ENCODE assay signal across 8 cellular contexts in the genomic region with DNA sequence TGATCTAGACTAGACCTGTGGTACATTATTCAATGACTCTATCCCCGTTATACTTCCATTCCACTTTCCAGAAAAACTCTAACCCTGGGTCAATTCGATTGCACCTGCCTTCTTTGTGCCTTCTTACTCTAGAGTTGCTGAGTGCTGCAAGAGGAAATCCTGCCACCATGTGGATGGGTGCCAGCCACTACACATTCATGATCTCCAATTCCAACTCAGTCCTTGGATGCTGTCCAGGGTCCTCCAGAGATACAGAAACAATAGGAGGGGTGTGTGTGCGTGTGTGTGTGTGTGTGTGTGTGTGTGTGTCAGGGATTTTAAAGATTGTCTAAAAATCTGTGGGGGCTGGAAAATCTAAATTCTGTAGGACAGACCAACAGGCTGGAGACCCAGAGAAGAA. TPM values are rescaled to one million over a fixed set of nuclear protein-coding genes. Genes with fewer than 3 reads are reported as not detected.
DNase-seq lines count a peak whose midpoint lies in the region; ATAC-seq and TF ChIP-seq lines count a peak whose summit lies in the region.

No MANE protein-coding gene starts in this region.

- no peaks in the 10 kb centered on the region for H3K4me1 ChIP-seq in trophoblast cell (ENCODE audit: control insufficient read depth in 1 of 2, insufficient read depth in 2 of 2, low read length in 2 of 2)

- H4K12ac ChIP-seq in trophoblast cell (ENCODE audit: low read depth, low read length): no peak overlapping the region

- H4K91ac ChIP-seq in trophoblast cell (ENCODE audit: low read depth, low read length): no peak overlapping the region

- H3K4ac ChIP-seq in trophoblast cell (ENCODE audit: low read depth, low read length): no peak overlapping the region

- no peak overlapping the region for H2BK120ac ChIP-seq in trophoblast cell (ENCODE audit: insufficient read depth, low read length, poor library complexity)

- H3K9ac ChIP-seq in trophoblast cell (ENCODE audit: low read length): no peak overlapping the region

- no peaks in the 10 kb centered on the region; the same call in 1 of the 2 replicates for H3K27me3 Mint-ChIP-seq in HFFc6 (ENCODE audit: insufficient read depth)
- H3K27me3 Mint-ChIP-seq in activated T-cell treated with anti-CD3 and anti-CD28 coated beads, Interleukin-2, amount 50 U/mL, for 72 hours (ENCODE audit: low read depth): peaks cover 18% of the 10 kb centered on the region

- no peak overlapping the region for H3K23ac ChIP-seq in trophoblast cell (ENCODE audit: low read length)

- H3K4me1 Mint-ChIP-seq in HFFc6 (ENCODE audit: low read depth): no peaks in the 10 kb centered on the region
- H3K4me1 Mint-ChIP-seq in activated T-cell treated with anti-CD3 and anti-CD28 coated beads, Interleukin-2, amount 50 U/mL, for 72 hours (ENCODE audit: low read depth): no peaks in the 10 kb centered on the region

- no peaks in the 10 kb centered on the region for H3K36me3 Mint-ChIP-seq in HFFc6 (ENCODE audit: low read depth)
- H3K36me3 Mint-ChIP-seq in activated T-cell treated with anti-CD3 and anti-CD28 coated beads, Interleukin-2, amount 50 U/mL, for 72 hours (ENCODE audit: insufficient read depth in 2 of 2): no peaks in the 10 kb centered on the region

- H2AFZ ChIP-seq in trophoblast cell (ENCODE audit: insufficient read depth, low read length, poor library complexity): no peak overlapping the region

- H2BK5ac ChIP-seq in trophoblast cell (ENCODE audit: low read depth, low read length, poor library complexity): no peak overlapping the region

- no peak overlapping the region for H3K14ac ChIP-seq in trophoblast cell (ENCODE audit: low read length)

- H3K27ac Mint-ChIP-seq in HFFc6: no peak overlapping the region
- no peak overlapping the region for H3K27ac Mint-ChIP-seq in activated T-cell treated with anti-CD3 and anti-CD28 coated beads, Interleukin-2, amount 50 U/mL, for 72 hours

- no peaks in the 10 kb centered on the region for H3K9me3 Mint-ChIP-seq in HFFc6
- no peaks in the 10 kb centered on the region for H3K9me3 Mint-ChIP-seq in activated T-cell treated with anti-CD3 and anti-CD28 coated beads, Interleukin-2, amount 50 U/mL, for 72 hours

- no peaks in the 10 kb centered on the region for H3K36me3 ChIP-seq in trophoblast cell (ENCODE audit: control insufficient read depth in 1 of 2, insufficient read depth in 2 of 2, low read length in 2 of 2)

- H3K4me2 ChIP-seq in trophoblast cell (ENCODE audit: low read length): no peak overlapping the region

- WGBS in trophoblast cell (ENCODE audit: extremely low coverage, insufficient coverage, insufficient read length): no CpG with 5 or more reads among the region's 3 CpGs

- TF ChIP-seq CTCF in HFFc6 (IDR thresholded peaks at IDR 0.05) (peak; percentile 57), foreskin fibroblast (IDR thresholded peaks at IDR 0.05; ENCODE audit: low read depth, low read length) (no peak)

- no peak overlapping the region for H2BK12ac ChIP-seq in trophoblast cell (ENCODE audit: low read length)

- no peak overlapping the region for H4K8ac ChIP-seq in trophoblast cell (ENCODE audit: low read depth, low read length)

- no peak overlapping the region for H3K4me3 ChIP-seq in foreskin fibroblast (ENCODE audit: low read depth in 1 of 2, low read length in 2 of 2)
- H3K4me3 ChIP-seq in trophoblast cell (ENCODE audit: low read depth, low read length): no peak overlapping the region

- peak; percentile 52 to 59 for ATAC-seq in activated T-cell treated with anti-CD3 and anti-CD28 coated beads, Interleukin-2, amount 50 U/mL, for 72 hours (replicated peaks in 1 of 2)
- ATAC-seq in HG03139 (IDR thresholded peaks at IDR 0.05; ENCODE audit: unreplicated experiment): no peak

- H3K4me3 Mint-ChIP-seq in HFFc6: no peak overlapping the region
- no peak overlapping the region for H3K4me3 Mint-ChIP-seq in activated T-cell treated with anti-CD3 and anti-CD28 coated beads, Interleukin-2, amount 50 U/mL, for 72 hours

- peak; percentile 34 for DNase-seq in COLO668 (lab: John Stamatoyannopoulos, UW; ENCODE audit: unreplicated experiment)
- DNase-seq in HFFc6: peak; percentile 52
- DNase-seq in NCI-H774 (lab: John Stamatoyannopoulos, UW): peak; percentile 82
- peak; percentile 32 to 35 for DNase-seq in activated T-cell treated with anti-CD3 and anti-CD28 coated beads, Interleukin-2, amount 50 U/mL, for 72 hours
- DNase-seq in foreskin fibroblast: peak; percentile 50 to 79
- DNase-seq in trophoblast cell: peak; percentile 4 to 37
- DNase-seq in 8988T: no peak

- no peak overlapping the region for H2AK5ac ChIP-seq in trophoblast cell (ENCODE audit: low read length)

- H3K27me3 ChIP-seq in trophoblast cell (ENCODE audit: insufficient read depth, low read length): no peaks in the 10 kb centered on the region

- H3K9me3 ChIP-seq in trophoblast cell (ENCODE audit: insufficient read depth, low read depth, low read length): no peaks in the 10 kb centered on the region

- no peaks in the 10 kb centered on the region for H3K79me2 ChIP-seq in trophoblast cell (ENCODE audit: control insufficient read depth, insufficient read depth, low read length, poor library complexity)

- H3K27ac ChIP-seq in trophoblast cell (ENCODE audit: low read depth, low read length): no peak overlapping the region

- no peaks in the 10 kb centered on the region for H3K79me1 ChIP-seq in trophoblast cell (ENCODE audit: low read length)

- H3K18ac ChIP-seq in trophoblast cell (ENCODE audit: low read length): no peak overlapping the region

RNA-seq across cellular contexts. Expression of gene INTS6L, which starts 42.9 kb away (rescaled TPM):
- 1 to 10 TPM; 1.3 to 2.0 (median 1.8) TPM for total RNA-seq in HFFc6 (2021; fragmentation: NEBNext Ultra II Directional; extraction: Animal tissue kit (Norgen Biotek cat#: 25700))
- 10 to 100 TPM; 28.6 to 41.3 TPM for total RNA-seq in activated T-cell treated with anti-CD3 and anti-CD28 coated beads, Interleukin-2, amount 50 U/mL, for 72 hours
- polyA plus RNA-seq in trophoblast cell (2013): 4.4 and 4.9 TPM in 2 replicates

RNA-seq across cellular contexts. Expression of gene SMIM10L2A, which starts 55.8 kb away (rescaled TPM):
- total RNA-seq in HFFc6 (2021; fragmentation: NEBNext Ultra II Directional; extraction: Animal tissue kit (Norgen Biotek cat#: 25700)): not detected
- total RNA-seq in activated T-cell treated with anti-CD3 and anti-CD28 coated beads, Interleukin-2, amount 50 U/mL, for 72 hours: under 1 TPM; 0.24 to 0.44 TPM
- polyA plus RNA-seq in trophoblast cell (2013): 0.10 TPM in 2 replicates

Comparison
In these comparisons a context has a peak if more than half of its experiments do, and no peak if none do; other contexts are left out.
1. RNA of gene INTS6L, which starts 42.9 kb away (total RNA-seq): 28.6 to 41.3 TPM in activated T-cell treated with anti-CD3 and anti-CD28 coated beads, Interleukin-2, amount 50 U/mL, for 72 hours; 1.3 to 2.0 TPM in HFFc6; every median in the first group is over 4 times any median in the second.